Comparison of ENCODE assay signal across 1 cellular context in the genomic region with DNA sequence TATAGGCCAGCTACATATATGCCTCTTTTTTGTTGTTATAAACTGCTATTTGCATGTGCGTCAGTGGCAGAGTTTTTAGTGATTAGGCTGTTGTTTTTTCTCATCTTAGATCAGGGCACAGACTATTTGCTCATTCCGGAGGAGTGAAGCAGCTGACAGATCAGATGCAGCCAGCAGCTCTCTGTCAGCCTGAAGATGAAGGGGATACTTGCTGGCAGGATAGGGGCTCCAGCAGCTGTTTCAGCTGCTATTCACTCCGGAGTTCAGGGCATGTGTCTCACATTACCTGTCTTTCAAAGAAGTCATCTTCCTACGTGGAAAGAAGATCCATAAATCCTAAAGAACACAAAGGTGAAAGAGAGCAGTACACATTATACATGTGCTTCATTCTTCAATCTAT.
TF ChIP-seq lines count a peak whose summit lies in the region.

No MANE protein-coding gene starts in this region.

TF ChIP-seq in IMR-90, 13 proteins besides CTCF, POLR2A, EP300 and RAD21 (continued from another document):
- TF ChIP-seq, protein P1, sequence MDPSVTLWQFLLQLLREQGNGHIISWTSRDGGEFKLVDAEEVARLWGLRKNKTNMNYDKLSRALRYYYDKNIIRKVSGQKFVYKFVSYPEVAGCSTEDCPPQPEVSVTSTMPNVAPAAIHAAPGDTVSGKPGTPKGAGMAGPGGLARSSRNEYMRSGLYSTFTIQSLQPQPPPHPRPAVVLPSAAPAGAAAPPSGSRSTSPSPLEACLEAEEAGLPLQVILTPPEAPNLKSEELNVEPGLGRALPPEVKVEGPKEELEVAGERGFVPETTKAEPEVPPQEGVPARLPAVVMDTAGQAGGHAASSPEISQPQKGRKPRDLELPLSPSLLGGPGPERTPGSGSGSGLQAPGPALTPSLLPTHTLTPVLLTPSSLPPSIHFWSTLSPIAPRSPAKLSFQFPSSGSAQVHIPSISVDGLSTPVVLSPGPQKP (IDR thresholded peaks at IDR 0.05; ENCODE audit: borderline replicate concordance, low read depth, low read length), result no peak
- TF ChIP-seq CHD1 (IDR thresholded peaks at IDR 0.05; ENCODE audit: low read depth, low read length), result no peak
- TF ChIP-seq CEBPB (IDR thresholded peaks at IDR 0.05; ENCODE audit: low read depth, low read length), result no peak
- TF ChIP-seq NFE2L2 (IDR thresholded peaks at IDR 0.05; ENCODE audit: low read depth, low read length), result no peak
- TF ChIP-seq MAZ (IDR thresholded peaks at IDR 0.05; ENCODE audit: borderline replicate concordance, low read depth, low read length), result no peak
